In the genomic region with DNA sequence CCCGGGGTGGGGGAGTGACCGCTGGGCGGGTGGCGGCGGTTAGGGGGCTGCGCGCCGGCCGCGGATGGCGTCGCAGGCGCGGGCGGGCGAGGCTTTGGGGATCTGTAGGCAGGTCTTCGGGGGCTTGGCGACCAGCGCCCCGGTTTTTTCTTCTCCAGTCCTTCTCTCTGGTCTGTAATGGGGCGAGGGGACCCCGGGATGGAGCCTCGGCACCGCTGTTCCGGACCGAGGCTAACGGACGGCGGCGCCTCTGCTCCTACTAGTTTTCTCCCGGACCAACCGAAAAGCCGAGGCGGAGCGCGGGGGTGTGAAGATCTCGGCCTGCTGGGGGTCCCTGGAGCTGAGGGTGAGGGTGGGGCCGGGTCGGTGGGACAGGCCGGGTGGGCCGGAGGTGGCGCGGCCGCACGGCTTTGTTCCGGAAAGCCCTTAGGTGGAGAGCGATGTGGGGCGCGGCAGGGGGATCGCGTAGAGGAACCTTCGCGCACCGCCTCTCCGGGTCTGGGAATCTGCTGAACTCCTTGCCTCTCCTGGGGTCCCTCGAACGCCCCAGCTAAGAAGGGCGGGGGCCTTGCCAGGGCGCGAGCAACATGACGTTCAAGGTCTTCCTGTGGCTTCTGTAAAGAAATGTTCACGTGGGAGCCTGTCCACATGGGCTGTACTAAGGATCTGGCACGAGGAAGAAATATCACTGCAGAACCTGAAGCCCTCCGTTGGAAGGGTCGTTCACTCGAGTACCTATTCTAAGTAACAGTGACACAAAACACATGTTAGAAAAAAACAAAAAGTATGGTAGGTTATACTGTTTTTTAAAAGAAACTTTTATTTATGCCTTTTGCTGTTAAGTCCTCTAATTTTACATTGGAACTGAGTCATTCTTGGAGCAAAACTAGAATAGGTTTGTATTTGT, we compare ENCODE assay signal across 8 cellular contexts. TPM values are rescaled to one million over a fixed set of nuclear protein-coding genes. Genes with fewer than 3 reads are reported as not detected.
DNase-seq lines count a peak whose midpoint lies in the region; ATAC-seq and TF ChIP-seq lines count a peak whose summit lies in the region.

No MANE protein-coding gene starts in this region.

- peak overlapping the region; percentile 99 for H3K27ac Mint-ChIP-seq in activated naive CD8-positive, alpha-beta T cell

- no peaks in the 10 kb centered on the region for H3K27me3 Mint-ChIP-seq in activated naive CD8-positive, alpha-beta T cell

- H3K27ac ChIP-seq in tibial nerve, result peak overlapping the region; percentile 94 to 99 (median 98)

- H3K9me3 ChIP-seq in tibial nerve, result no peaks in the 10 kb centered on the region

- H3K4me3 ChIP-seq in tibial nerve, result peak overlapping the region; percentile 76 to 89 (median 82)

- intact Hi-C loops in Right ventricle myocardium superior (cut with DNase I), result loop anchor here (5.0 kb wide), 1 partner anchor 81 kb away; no protein-coding TSS in a partner anchor

- peak overlapping the region; percentile 94 for H3K4me3 Mint-ChIP-seq in activated naive CD8-positive, alpha-beta T cell

- peaks cover 0 to 25% (median 13%) of the 10 kb centered on the region in 4 donors for H3K4me1 ChIP-seq in tibial nerve

- ATAC-seq in GM21619 (IDR thresholded peaks at IDR 0.05; ENCODE audit: unreplicated experiment) (peak; percentile 31), SK-N-SH treated with all-trans-retinoic acid at 6 μM for 48 hours (peak; percentile 31), Right ventricle myocardium superior (ENCODE audit: poor library complexity) (peak; percentile 32)

- TF ChIP-seq CTCF in tibial nerve (IDR thresholded peaks at IDR 0.05), result no peak

- peaks cover 41% of the 10 kb centered on the region for H3K4me1 Mint-ChIP-seq in activated naive CD8-positive, alpha-beta T cell (ENCODE audit: low read depth)

- peak; percentile 75 for DNase-seq in DMS53 treated with DMSO at 0.1 percent for 48 hours (lab: John Stamatoyannopoulos, UW; ENCODE audit: unreplicated experiment)
- DNase-seq in KG1 (lab: John Stamatoyannopoulos, UW), result peak; percentile 46
- DNase-seq in Right ventricle myocardium superior, result peak; percentile 73
- DNase-seq in pons (ENCODE audit: low spot score), result peak; percentile 78
- DNase-seq in tibial nerve (ENCODE audit: low spot score in 2 of 2), result peak; percentile 60 to 83

- H3K9me3 Mint-ChIP-seq in activated naive CD8-positive, alpha-beta T cell (ENCODE audit: low read depth), result no peaks in the 10 kb centered on the region

- H3K36me3 Mint-ChIP-seq in activated naive CD8-positive, alpha-beta T cell, result peaks cover 6% of the 10 kb centered on the region

- WGBS in tibial nerve, 2 donors, result 1% methylated on average over 40 to 61 of the region's 66 CpGs

- peak in 1 of 2 donors; percentile 87 for TF ChIP-seq EP300 in tibial nerve (IDR thresholded peaks at IDR 0.05)

- no peaks in the 10 kb centered on the region for H3K36me3 ChIP-seq in tibial nerve

- peak in 1 of 2 donors; percentile 61 for TF ChIP-seq POLR2A in tibial nerve (IDR thresholded peaks at IDR 0.05)

- no peaks in the 10 kb centered on the region for H3K27me3 ChIP-seq in tibial nerve

TF ChIP-seq in SK-N-SH treated with all-trans-retinoic acid at 6 μM for 48 hours, 23 proteins besides CTCF, POLR2A, EP300 and RAD21:
- no peak for TF ChIP-seq RARB (CRISPR knock-in tag; IDR thresholded peaks at IDR 0.05)
- TF ChIP-seq, protein P1, sequence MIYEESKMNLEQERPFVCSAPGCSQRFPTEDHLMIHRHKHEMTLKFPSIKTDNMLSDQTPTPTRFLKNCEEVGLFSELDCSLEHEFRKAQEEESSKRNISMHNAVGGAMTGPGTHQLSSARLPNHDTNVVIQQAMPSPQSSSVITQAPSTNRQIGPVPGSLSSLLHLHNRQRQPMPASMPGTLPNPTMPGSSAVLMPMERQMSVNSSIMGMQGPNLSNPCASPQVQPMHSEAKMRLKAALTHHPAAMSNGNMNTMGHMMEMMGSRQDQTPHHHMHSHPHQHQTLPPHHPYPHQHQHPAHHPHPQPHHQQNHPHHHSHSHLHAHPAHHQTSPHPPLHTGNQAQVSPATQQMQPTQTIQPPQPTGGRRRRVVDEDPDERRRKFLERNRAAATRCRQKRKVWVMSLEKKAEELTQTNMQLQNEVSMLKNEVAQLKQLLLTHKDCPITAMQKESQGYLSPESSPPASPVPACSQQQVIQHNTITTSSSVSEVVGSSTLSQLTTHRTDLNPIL (CRISPR knock-in tag; IDR thresholded peaks at IDR 0.05; ENCODE audit: low read depth), result peak; percentile 13; the same call in 1 of the 2 replicates
- TF ChIP-seq, protein P2, sequence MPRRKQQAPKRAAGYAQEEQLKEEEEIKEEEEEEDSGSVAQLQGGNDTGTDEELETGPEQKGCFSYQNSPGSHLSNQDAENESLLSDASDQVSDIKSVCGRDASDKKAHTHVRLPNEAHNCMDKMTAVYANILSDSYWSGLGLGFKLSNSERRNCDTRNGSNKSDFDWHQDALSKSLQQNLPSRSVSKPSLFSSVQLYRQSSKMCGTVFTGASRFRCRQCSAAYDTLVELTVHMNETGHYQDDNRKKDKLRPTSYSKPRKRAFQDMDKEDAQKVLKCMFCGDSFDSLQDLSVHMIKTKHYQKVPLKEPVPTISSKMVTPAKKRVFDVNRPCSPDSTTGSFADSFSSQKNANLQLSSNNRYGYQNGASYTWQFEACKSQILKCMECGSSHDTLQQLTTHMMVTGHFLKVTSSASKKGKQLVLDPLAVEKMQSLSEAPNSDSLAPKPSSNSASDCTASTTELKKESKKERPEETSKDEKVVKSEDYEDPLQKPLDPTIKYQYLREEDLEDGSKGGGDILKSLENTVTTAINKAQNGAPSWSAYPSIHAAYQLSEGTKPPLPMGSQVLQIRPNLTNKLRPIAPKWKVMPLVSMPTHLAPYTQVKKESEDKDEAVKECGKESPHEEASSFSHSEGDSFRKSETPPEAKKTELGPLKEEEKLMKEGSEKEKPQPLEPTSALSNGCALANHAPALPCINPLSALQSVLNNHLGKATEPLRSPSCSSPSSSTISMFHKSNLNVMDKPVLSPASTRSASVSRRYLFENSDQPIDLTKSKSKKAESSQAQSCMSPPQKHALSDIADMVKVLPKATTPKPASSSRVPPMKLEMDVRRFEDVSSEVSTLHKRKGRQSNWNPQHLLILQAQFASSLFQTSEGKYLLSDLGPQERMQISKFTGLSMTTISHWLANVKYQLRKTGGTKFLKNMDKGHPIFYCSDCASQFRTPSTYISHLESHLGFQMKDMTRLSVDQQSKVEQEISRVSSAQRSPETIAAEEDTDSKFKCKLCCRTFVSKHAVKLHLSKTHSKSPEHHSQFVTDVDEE (CRISPR knock-in tag; IDR thresholded peaks at IDR 0.05), result 0 out of 2 replicates have a peak, but pooled peaks have one; percentile 11
TF ChIP-seq in SK-N-SH treated with all-trans-retinoic acid at 6 μM for 48 hours: peak in this region for 2.

RNA-seq across cellular contexts. Expression of a gene that starts 0.9 kb away (rescaled TPM):
- total RNA-seq in Right ventricle myocardium superior (9.6 TPM), tibial nerve (10 to 100 TPM; 17.7 to 24.9 (median 20.7) TPM)

Comparison
In these comparisons a context has a peak if more than half of its experiments do, and no peak if none do; other contexts are left out.
1. Peak in every context shown above with its lines: DNase-seq, ATAC-seq, H3K4me3 ChIP-seq and H3K27ac ChIP-seq.